ENCODE assay signal across 3 cellular contexts in the genomic region with DNA sequence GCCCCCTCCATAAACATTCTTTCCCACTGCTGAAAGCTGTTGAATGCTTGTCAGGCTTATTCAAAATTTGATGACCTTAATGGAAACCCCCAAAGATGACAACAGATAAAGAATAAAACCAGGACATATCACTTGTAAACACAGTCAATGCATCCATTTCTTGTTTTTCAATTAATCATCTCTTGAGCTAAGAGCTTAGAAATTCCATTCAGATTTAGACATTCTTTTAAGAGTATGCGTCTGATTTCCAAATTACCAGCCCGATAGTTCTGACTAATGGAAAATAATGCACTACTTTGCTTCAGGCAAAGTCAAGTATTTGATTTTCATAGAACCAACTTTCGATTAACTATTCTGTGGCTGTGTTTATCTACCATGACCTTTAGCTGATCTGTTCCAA.
TF ChIP-seq lines count a peak whose summit lies in the region.

No MANE protein-coding gene starts in this region.

TF ChIP-seq in SK-N-SH, 30 proteins besides CTCF, POLR2A, EP300 and RAD21:
- TF ChIP-seq GABPA (IDR thresholded peaks at IDR 0.05; ENCODE audit: low read depth) (no peak), GATA2 (CRISPR knock-in tag; IDR thresholded peaks at IDR 0.05) (no peak), NRF1 (IDR thresholded peaks at IDR 0.05; ENCODE audit: low read depth, low read length) (no peak), SIN3A (IDR thresholded peaks at IDR 0.05; ENCODE audit: borderline replicate concordance, low read depth, low read length) (no peak), FOSL2 (IDR thresholded peaks at IDR 0.05; ENCODE audit: borderline replicate concordance, low read depth) (0 out of 2 replicates have a peak, but pooled peaks have one; percentile 3), TEAD4 (IDR thresholded peaks at IDR 0.05; ENCODE audit: borderline replicate concordance, insufficient read depth) (0 out of 2 replicates have a peak, but pooled peaks have one; percentile 19), RFX5 (IDR thresholded peaks at IDR 0.05; ENCODE audit: low read length) (no peak), POLR2AphosphoS5 (IDR thresholded peaks at IDR 0.05; ENCODE audit: low read depth, low read length) (no peak), SMC3 (IDR thresholded peaks at IDR 0.05; ENCODE audit: low read depth, low read length) (no peak), TCF12 (IDR thresholded peaks at IDR 0.05) (peak; percentile 37), EZH2phosphoT487 (IDR thresholded peaks at IDR 0.05; ENCODE audit: borderline replicate concordance, low read depth) (no peak), RCOR1 (IDR thresholded peaks at IDR 0.05; ENCODE audit: low read length) (no peak), MXI1 (IDR thresholded peaks at IDR 0.05; ENCODE audit: low read depth, low read length) (no peak), MEF2A (IDR thresholded peaks at IDR 0.05; ENCODE audit: borderline replicate concordance, low read depth) (no peak), JUND (IDR thresholded peaks at IDR 0.05) (peak; percentile 18; the same call in 1 of the 2 replicates), ELF1 (IDR thresholded peaks at IDR 0.05) (no peak), FOXJ3 (CRISPR knock-in tag; IDR thresholded peaks at IDR 0.05) (no peak), REST (IDR thresholded peaks at IDR 0.05; ENCODE audit: low read depth, low read length) (no peak), RXRA (IDR thresholded peaks at IDR 0.05; ENCODE audit: borderline replicate concordance, low read depth) (no peak)
- TF ChIP-seq, protein P1, sequence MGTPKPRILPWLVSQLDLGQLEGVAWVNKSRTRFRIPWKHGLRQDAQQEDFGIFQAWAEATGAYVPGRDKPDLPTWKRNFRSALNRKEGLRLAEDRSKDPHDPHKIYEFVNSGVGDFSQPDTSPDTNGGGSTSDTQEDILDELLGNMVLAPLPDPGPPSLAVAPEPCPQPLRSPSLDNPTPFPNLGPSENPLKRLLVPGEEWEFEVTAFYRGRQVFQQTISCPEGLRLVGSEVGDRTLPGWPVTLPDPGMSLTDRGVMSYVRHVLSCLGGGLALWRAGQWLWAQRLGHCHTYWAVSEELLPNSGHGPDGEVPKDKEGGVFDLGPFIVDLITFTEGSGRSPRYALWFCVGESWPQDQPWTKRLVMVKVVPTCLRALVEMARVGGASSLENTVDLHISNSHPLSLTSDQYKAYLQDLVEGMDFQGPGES (IDR thresholded peaks at IDR 0.05; ENCODE audit: low read depth, low read length), result no peak

TF ChIP-seq in SK-N-SH treated with all-trans-retinoic acid at 6 μM for 48 hours, 23 proteins besides CTCF, POLR2A, EP300 and RAD21:
- TF ChIP-seq ZNF8 (CRISPR knock-in tag; IDR thresholded peaks at IDR 0.05) (no peak), ESRRG (CRISPR knock-in tag; IDR thresholded peaks at IDR 0.05) (no peak), TCF4 (CRISPR knock-in tag; IDR thresholded peaks at IDR 0.05; ENCODE audit: borderline replicate concordance) (no peak), GLIS3 (CRISPR knock-in tag; IDR thresholded peaks at IDR 0.05) (no peak), ZC3H10 (CRISPR knock-in tag; IDR thresholded peaks at IDR 0.05) (no peak), ZNF70 (CRISPR knock-in tag; IDR thresholded peaks at IDR 0.05) (no peak), POU6F1 (CRISPR knock-in tag; IDR thresholded peaks at IDR 0.05; ENCODE audit: borderline replicate concordance, low read depth) (no peak), CSRNP3 (CRISPR knock-in tag; IDR thresholded peaks at IDR 0.05) (no peak), BACH2 (CRISPR knock-in tag; IDR thresholded peaks at IDR 0.05; ENCODE audit: borderline replicate concordance) (no peak), ZFP3 (CRISPR knock-in tag; IDR thresholded peaks at IDR 0.05) (no peak), ZFP30 (CRISPR knock-in tag; IDR thresholded peaks at IDR 0.05) (no peak), PPARA (CRISPR knock-in tag; IDR thresholded peaks at IDR 0.05; ENCODE audit: borderline replicate concordance) (no peak), RARB (CRISPR knock-in tag; IDR thresholded peaks at IDR 0.05) (no peak), ZNF565 (CRISPR knock-in tag; conservative IDR thresholded peaks at IDR 0.05; ENCODE audit: low read depth) (no peak)
- TF ChIP-seq, protein P2, sequence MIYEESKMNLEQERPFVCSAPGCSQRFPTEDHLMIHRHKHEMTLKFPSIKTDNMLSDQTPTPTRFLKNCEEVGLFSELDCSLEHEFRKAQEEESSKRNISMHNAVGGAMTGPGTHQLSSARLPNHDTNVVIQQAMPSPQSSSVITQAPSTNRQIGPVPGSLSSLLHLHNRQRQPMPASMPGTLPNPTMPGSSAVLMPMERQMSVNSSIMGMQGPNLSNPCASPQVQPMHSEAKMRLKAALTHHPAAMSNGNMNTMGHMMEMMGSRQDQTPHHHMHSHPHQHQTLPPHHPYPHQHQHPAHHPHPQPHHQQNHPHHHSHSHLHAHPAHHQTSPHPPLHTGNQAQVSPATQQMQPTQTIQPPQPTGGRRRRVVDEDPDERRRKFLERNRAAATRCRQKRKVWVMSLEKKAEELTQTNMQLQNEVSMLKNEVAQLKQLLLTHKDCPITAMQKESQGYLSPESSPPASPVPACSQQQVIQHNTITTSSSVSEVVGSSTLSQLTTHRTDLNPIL (CRISPR knock-in tag; IDR thresholded peaks at IDR 0.05; ENCODE audit: low read depth), result no peak
- TF ChIP-seq, protein P3, sequence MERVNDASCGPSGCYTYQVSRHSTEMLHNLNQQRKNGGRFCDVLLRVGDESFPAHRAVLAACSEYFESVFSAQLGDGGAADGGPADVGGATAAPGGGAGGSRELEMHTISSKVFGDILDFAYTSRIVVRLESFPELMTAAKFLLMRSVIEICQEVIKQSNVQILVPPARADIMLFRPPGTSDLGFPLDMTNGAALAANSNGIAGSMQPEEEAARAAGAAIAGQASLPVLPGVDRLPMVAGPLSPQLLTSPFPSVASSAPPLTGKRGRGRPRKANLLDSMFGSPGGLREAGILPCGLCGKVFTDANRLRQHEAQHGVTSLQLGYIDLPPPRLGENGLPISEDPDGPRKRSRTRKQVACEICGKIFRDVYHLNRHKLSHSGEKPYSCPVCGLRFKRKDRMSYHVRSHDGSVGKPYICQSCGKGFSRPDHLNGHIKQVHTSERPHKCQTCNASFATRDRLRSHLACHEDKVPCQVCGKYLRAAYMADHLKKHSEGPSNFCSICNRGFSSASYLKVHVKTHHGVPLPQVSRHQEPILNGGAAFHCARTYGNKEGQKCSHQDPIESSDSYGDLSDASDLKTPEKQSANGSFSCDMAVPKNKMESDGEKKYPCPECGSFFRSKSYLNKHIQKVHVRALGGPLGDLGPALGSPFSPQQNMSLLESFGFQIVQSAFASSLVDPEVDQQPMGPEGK (CRISPR knock-in tag; IDR thresholded peaks at IDR 0.05; ENCODE audit: borderline replicate concordance), result no peak

TF ChIP-seq in IMR-90, 13 proteins besides CTCF, POLR2A, EP300 and RAD21:
- TF ChIP-seq MXI1 (IDR thresholded peaks at IDR 0.05; ENCODE audit: borderline replicate concordance, low read depth, low read length) (no peak), FOS (IDR thresholded peaks at IDR 0.05; ENCODE audit: low read depth, low read length) (no peak), ELK1 (IDR thresholded peaks at IDR 0.05; ENCODE audit: borderline replicate concordance, low read depth, low read length) (no peak), CHD1 (IDR thresholded peaks at IDR 0.05; ENCODE audit: low read depth, low read length) (no peak), RCOR1 (IDR thresholded peaks at IDR 0.05; ENCODE audit: insufficient replicate concordance, low read length) (no peak), NFE2L2 (IDR thresholded peaks at IDR 0.05; ENCODE audit: low read depth, low read length) (no peak), MAZ (IDR thresholded peaks at IDR 0.05; ENCODE audit: borderline replicate concordance, low read depth, low read length) (no peak), BHLHE40 (IDR thresholded peaks at IDR 0.05; ENCODE audit: low read depth, low read length) (no peak), CEBPB (IDR thresholded peaks at IDR 0.05; ENCODE audit: low read depth, low read length) (no peak), MAFK (IDR thresholded peaks at IDR 0.05; ENCODE audit: low read depth, low read length) (no peak), SMC3 (IDR thresholded peaks at IDR 0.05; ENCODE audit: low read depth, low read length) (no peak), RFX5 (IDR thresholded peaks at IDR 0.05; ENCODE audit: low read depth, low read length) (no peak)
- TF ChIP-seq, protein P4, sequence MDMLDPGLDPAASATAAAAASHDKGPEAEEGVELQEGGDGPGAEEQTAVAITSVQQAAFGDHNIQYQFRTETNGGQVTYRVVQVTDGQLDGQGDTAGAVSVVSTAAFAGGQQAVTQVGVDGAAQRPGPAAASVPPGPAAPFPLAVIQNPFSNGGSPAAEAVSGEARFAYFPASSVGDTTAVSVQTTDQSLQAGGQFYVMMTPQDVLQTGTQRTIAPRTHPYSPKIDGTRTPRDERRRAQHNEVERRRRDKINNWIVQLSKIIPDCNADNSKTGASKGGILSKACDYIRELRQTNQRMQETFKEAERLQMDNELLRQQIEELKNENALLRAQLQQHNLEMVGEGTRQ (IDR thresholded peaks at IDR 0.05; ENCODE audit: low read depth, low read length), result no peak
